18 cellular contexts compared by ENCODE assay signal in genomic region chr11:113022267-113022666, GRCh38.
"Had no signal": no experiment of that assay in that cellular context is flagged by ENCODE, and none has a peak within 500 bp of the region (broad histone marks: within the 10 kb centered on the region; RNA-seq: fewer than 3 reads in every experiment).

No MANE protein-coding gene starts in this region.

- H3K36me3 ChIP-seq: esophagus squamous epithelium, gastroesophageal sphincter, ovary, tibial artery, uterus had no signal

- DNase-seq: activated CD4-positive, alpha-beta T cell treated with anti-CD3 and anti-CD28 coated beads, Interleukin-2, amount 50 U/mL, for 1 hour; activated naive CD4-positive, alpha-beta T cell; activated naive CD8-positive, alpha-beta T cell treated with anti-CD3 and anti-CD28 coated beads, Interleukin-2, amount 10 ng/mL, durations not matched to agents 7 days and 5 days; activated T-cell treated with anti-CD3 and anti-CD28 coated beads for 4 hours; anterior cingulate cortex; cortex of kidney; effector CD4-positive, alpha-beta T cell; esophagus squamous epithelium; left colon; naive thymus-derived CD4-positive, alpha-beta T cell; ovary; stimulated activated CD4-positive, alpha-beta T cell treated with anti-CD3 and anti-CD28 coated beads, Interleukin-15, amount 100 ng/mL, for 24 hours; stimulated activated CD4-positive, alpha-beta T cell treated with anti-CD3 and anti-CD28 coated beads, Interleukin-4, amount 100 ng/mL, for 1 hour; stimulated activated naive B cell treated with anti-CD40 and anti-IgM and Interleukin-4, amounts not matched to agents 10 μg/mL and 1 μg/mL and 100 μg/mL, for 72 hours; tibial artery; uterus had no signal

- H3K9me3 ChIP-seq: esophagus squamous epithelium, gastroesophageal sphincter, ovary, tibial artery, uterus had no signal

- H3K27ac ChIP-seq: esophagus squamous epithelium, gastroesophageal sphincter, ovary, tibial artery, uterus had no signal

- ATAC-seq: gastroesophageal sphincter; left colon; naive thymus-derived CD4-positive, alpha-beta T cell; stimulated activated naive B cell treated with anti-CD40 and anti-IgM and Interleukin-4, amounts not matched to agents 10 μg/mL and 1 μg/mL and 100 μg/mL, for 72 hours had no signal

- H3K4me1 ChIP-seq: esophagus squamous epithelium, tibial artery, uterus had no signal

- H3K4me3 ChIP-seq: esophagus squamous epithelium, gastroesophageal sphincter, lung, ovary, tibial artery, uterus had no signal

- H3K27me3 ChIP-seq: esophagus squamous epithelium, gastroesophageal sphincter, ovary, tibial artery, uterus had no signal
